14 cellular contexts compared by ENCODE assay signal in genomic region chr12:115398311-115398781, GRCh38.
DNase-seq lines count a peak whose midpoint lies in the region; ATAC-seq and TF ChIP-seq lines count a peak whose summit lies in the region.
"Had no signal": no experiment of that assay in that cellular context is flagged by ENCODE, and none has a peak within 500 bp of the region (broad histone marks: within the 10 kb centered on the region; RNA-seq: fewer than 3 reads in every experiment).

No MANE protein-coding gene starts in this region.

- H3K4me3 ChIP-seq in BE2C (ENCODE audit: low read depth, low read length) (no peak overlapping the region), RWPE2 (ENCODE audit: severe bottlenecking) (no peak overlapping the region), gastroesophageal sphincter (no peak overlapping the region)

- no peak for TF ChIP-seq EP300 in gastroesophageal sphincter (IDR thresholded peaks at IDR 0.05)

- no peak for TF ChIP-seq POLR2A in gastroesophageal sphincter (IDR thresholded peaks at IDR 0.05)

- H3K27me3 ChIP-seq in BE2C (no peaks in the 10 kb centered on the region), RWPE2 (ENCODE audit: insufficient read depth, poor library complexity, severe bottlenecking) (no peaks in the 10 kb centered on the region), gastroesophageal sphincter (peaks cover 9% of the 10 kb centered on the region)

- peaks cover 4% of the 10 kb centered on the region; the same call in 1 of the 2 replicates for H3K9me3 ChIP-seq in BE2C
- peaks cover 2% of the 10 kb centered on the region for H3K9me3 ChIP-seq in RWPE2 (ENCODE audit: severe bottlenecking)
- H3K9me3 ChIP-seq in gastroesophageal sphincter: peaks cover 0 to 13% (median 0%) of the 10 kb centered on the region in 3 donors

- no peaks in the 10 kb centered on the region for H3K36me3 ChIP-seq in BE2C
- H3K36me3 ChIP-seq in RWPE2 (ENCODE audit: low read depth): no peaks in the 10 kb centered on the region
- H3K36me3 ChIP-seq in gastroesophageal sphincter: no peaks in the 10 kb centered on the region

- H3K4me1 ChIP-seq in BE2C (peaks cover 7% of the 10 kb centered on the region), RWPE2 (ENCODE audit: insufficient read depth, poor library complexity, severe bottlenecking) (no peaks in the 10 kb centered on the region), gastroesophageal sphincter (no peaks in the 10 kb centered on the region)

- TF ChIP-seq CTCF in BE2C (IDR thresholded peaks at IDR 0.05; ENCODE audit: low read depth, low read length): peak; percentile 69
- peak; percentile 19 for TF ChIP-seq CTCF in RWPE2 (IDR thresholded peaks at IDR 0.05; ENCODE audit: poor library complexity, severe bottlenecking)
- TF ChIP-seq CTCF in gastroesophageal sphincter (IDR thresholded peaks at IDR 0.05): no peak

- DNase-seq in BE2C: peak; percentile 61
- DNase-seq in HPDE6-E6E7 (ENCODE audit: extremely low spot score): peak; percentile 45
- DNase-seq in RWPE2 (ENCODE audit: low spot score): no peak
- peak; percentile 95 for DNase-seq in islet precursor cell
- DNase-seq in mesenteric fat pad (ENCODE audit: low spot score): no peak
- DNase-seq in stimulated activated naive CD8-positive, alpha-beta T cell treated with anti-CD3 and anti-CD28 coated beads, Interleukin-15, Interleukin-2, amounts not matched to agents 100 U/mL and 50 U/mL, for 24 hours: no peak
- DNase-seq: activated CD4-positive, alpha-beta T cell treated with anti-CD3 and anti-CD28 coated beads for 48 hours; activated gamma-delta T cell; CD4-positive, CD25-positive, alpha-beta regulatory T cell; H9; NCI-H2227 treated with DMSO at 0.1 percent for 48 hours; nephron progenitor cell had no signal

- H3K27ac ChIP-seq in RWPE2 (ENCODE audit: poor library complexity, severe bottlenecking) (no peak overlapping the region), gastroesophageal sphincter (no peak overlapping the region)

- peak; percentile 36; the same call in 1 of the 3 replicates for ATAC-seq in RWPE2 (ENCODE audit: low read depth)
- no peak for ATAC-seq in gastroesophageal sphincter
- no peak for ATAC-seq in stimulated activated naive CD8-positive, alpha-beta T cell treated with anti-CD3 and anti-CD28 coated beads, Interleukin-15, Interleukin-2, amounts not matched to agents 100 U/mL and 50 U/mL, for 24 hours
- ATAC-seq in GM18519 (IDR thresholded peaks at IDR 0.05; ENCODE audit: low FRiP score, unreplicated experiment): no peak

- WGBS in gastroesophageal sphincter (ENCODE audit: low coverage in 1 of 2), 2 donors: 93% methylated on average over 3 of the region's 4 CpGs; no CpG with 5 or more reads in 1 of the 2 donors

Comparison
In these comparisons a context has a peak if more than half of its experiments do, and no peak if none do; other contexts are left out.
1. DNase-seq: peak in BE2C (single experiment), HPDE6-E6E7 (single experiment) and islet precursor cell (single experiment); none in RWPE2 (single experiment), mesenteric fat pad (single experiment) and stimulated activated naive CD8-positive, alpha-beta T cell treated with anti-CD3 and anti-CD28 coated beads, Interleukin-15, Interleukin-2, amounts not matched to agents 100 U/mL and 50 U/mL, for 24 hours (single experiment).
2. CTCF ChIP-seq: peak in BE2C (single experiment) and RWPE2 (single experiment); none in gastroesophageal sphincter (0 of 4).